In genomic region chr11:77024745-77025144, GRCh38 we compare ENCODE assay signal across 24 cellular contexts. TPM values are rescaled to one million over a fixed set of nuclear protein-coding genes. Genes with fewer than 3 reads are reported as not detected.
"Had no signal": no experiment of that assay in that cellular context is flagged by ENCODE, and none has a peak within 500 bp of the region (broad histone marks: within the 10 kb centered on the region; RNA-seq: fewer than 3 reads in every experiment).

No MANE protein-coding gene starts in this region.

- H3K4me1 ChIP-seq: right atrium auricular region, sigmoid colon, tibial artery, upper lobe of right lung had no signal

- H3K9me3 ChIP-seq: heart left ventricle, mucosa of descending colon, ovary, right atrium auricular region, sigmoid colon, tibial artery, upper lobe of right lung, vagina had no signal

- H3K4me3 ChIP-seq: heart left ventricle, mucosa of descending colon, neural progenitor cell, ovary, right atrium auricular region, sigmoid colon, skin epidermis, tibial artery, upper lobe of right lung, vagina had no signal

- H3K36me3 ChIP-seq: neural progenitor cell, ovary, right atrium auricular region, vagina had no signal

- DNase-seq: effector memory CD4-positive, alpha-beta T cell; heart left ventricle; hippocampal formation; left colon; mucosa of descending colon; natural killer cell; nucleus accumbens; ovary; sigmoid colon; tibial artery; upper lobe of right lung had no signal

- ATAC-seq: esophagus mucosa, heart left ventricle, left colon, mucosa of descending colon, natural killer cell, upper lobe of right lung had no signal

- H2AFZ ChIP-seq: neural progenitor cell had no signal

- H3K27me3 ChIP-seq: heart left ventricle, neural progenitor cell, ovary, right atrium auricular region, tibial artery, upper lobe of right lung, vagina had no signal

- H3K27ac ChIP-seq: heart left ventricle, neural progenitor cell, ovary, right atrium auricular region, sigmoid colon, skin epidermis, tibial artery, upper lobe of right lung, vagina had no signal

- FAIRE-seq: endometrium, frontal cortex had no signal

- H3K4me2 ChIP-seq: neural progenitor cell had no signal

- H3K9ac ChIP-seq: neural progenitor cell had no signal

RNA-seq across cellular contexts. Expression of gene B3GNT6, which starts 9.5 kb away (rescaled TPM):
- total RNA-seq: fibroblast of lung, frontal cortex, glomerular endothelial cell, heart left ventricle, kidney epithelial cell, liver, lung microvascular endothelial cell, natural killer cell, posterior vena cava, right atrium auricular region, sigmoid colon, upper lobe of right lung, vagina had no signal
- polyA plus RNA-seq: fibroblast of lung, heart left ventricle, liver, ovary had no signal
